In the genomic region with DNA sequence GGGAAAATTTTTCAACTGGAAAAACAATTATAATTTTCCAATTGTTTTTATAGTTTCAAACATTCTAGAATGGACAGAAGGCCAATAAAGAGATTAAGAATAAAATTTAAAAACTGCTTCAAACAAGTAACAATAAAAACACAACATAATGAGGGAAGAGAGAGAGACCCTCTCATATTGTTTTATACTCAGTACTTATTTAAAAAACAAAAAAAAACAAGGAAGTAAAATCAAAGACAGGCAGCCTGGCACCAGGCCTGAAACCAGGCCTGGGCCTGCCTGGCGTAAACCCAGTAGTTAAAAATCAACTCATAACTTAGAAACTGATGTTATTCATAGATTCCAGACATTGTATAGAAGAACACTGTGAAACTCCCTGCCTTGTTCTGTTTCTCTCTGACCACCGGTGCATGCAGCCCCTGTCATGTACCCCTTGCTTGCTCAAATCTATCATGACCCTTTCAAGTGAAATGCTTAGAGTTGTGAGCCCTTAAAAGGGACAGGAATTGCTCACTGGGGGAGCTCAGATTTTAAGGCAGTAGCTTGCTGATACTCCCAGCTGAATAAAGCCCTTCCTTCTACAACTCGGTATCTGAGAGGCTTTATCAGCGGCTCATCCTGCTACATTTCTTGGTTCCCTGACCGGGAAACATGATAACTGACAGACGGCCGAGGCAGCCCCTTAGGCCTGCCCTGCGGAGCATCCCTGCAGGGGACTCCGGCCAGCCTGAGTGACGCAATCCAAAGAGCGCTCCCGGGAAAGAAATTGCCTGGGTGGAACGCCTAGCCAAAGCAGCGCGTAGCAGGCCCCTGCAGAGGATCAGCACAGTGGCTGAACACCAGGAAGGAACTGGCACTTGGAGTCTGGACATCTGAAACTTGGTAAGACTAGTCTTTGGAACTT, we compare ENCODE assay signal across 8 cellular contexts.
DNase-seq lines count a peak whose midpoint lies in the region; ATAC-seq and TF ChIP-seq lines count a peak whose summit lies in the region.
"Not testable (repeated sequence)": the region's sequence is repeated elsewhere in the genome, so short reads cannot be mapped to it uniquely, and the experiment has no call there.

No MANE protein-coding gene starts in this region.

- H3K27me3 ChIP-seq in endodermal cell (ENCODE audit: control insufficient read depth, insufficient read depth, low read length, poor library complexity, severe bottlenecking); neural progenitor cell; upper lobe of right lung: not testable (repeated sequence)

- H3K4me2 ChIP-seq in neural progenitor cell: not testable (repeated sequence)

- H3K27me3 Mint-ChIP-seq in endodermal cell (ENCODE audit: insufficient read depth); neural progenitor cell (ENCODE audit: insufficient read depth, low read depth): not testable (repeated sequence)

- ATAC-seq in upper lobe of right lung: peak; percentile 61

- H3F3A ChIP-seq in neural progenitor cell (ENCODE audit: low read depth): not testable (repeated sequence)

- TF ChIP-seq CTCF in endodermal cell (conservative IDR thresholded peaks at IDR 0.05); neural progenitor cell (IDR thresholded peaks at IDR 0.05); upper lobe of right lung (IDR thresholded peaks at IDR 0.05): not testable (repeated sequence)

- not testable (repeated sequence) for H3K9me3 ChIP-seq in endodermal cell (ENCODE audit: control insufficient read depth, low read length); neural progenitor cell (ENCODE audit: low read depth); upper lobe of right lung

- H3K79me2 ChIP-seq in neural progenitor cell (ENCODE audit: low read depth): not testable (repeated sequence)

- H4K20me1 ChIP-seq in neural progenitor cell (ENCODE audit: low read depth): not testable (repeated sequence)

- WGBS in endodermal cell (ENCODE audit: insufficient coverage in 1 of 2, insufficient read length in 1 of 2), 2 experiments: 74 to 93% methylated on average over 3 to 15 of the region's 15 CpGs

- H3K36me3 ChIP-seq in endodermal cell (ENCODE audit: control insufficient read depth, insufficient read depth, low read length): peaks cover 28% of the 10 kb centered on the region
- not testable (repeated sequence) for H3K36me3 ChIP-seq in neural progenitor cell
- H3K36me3 ChIP-seq in upper lobe of right lung: peaks cover 12% of the 10 kb centered on the region

- not testable (repeated sequence) for H3K4me1 ChIP-seq in endodermal cell (ENCODE audit: control insufficient read depth, insufficient read depth, low read length); neural progenitor cell; upper lobe of right lung

- not testable (repeated sequence) for H3K36me3 Mint-ChIP-seq in endodermal cell (ENCODE audit: low read depth); neural progenitor cell

- peak overlapping the region; percentile 38 for H3K27ac ChIP-seq in endodermal cell (ENCODE audit: low read depth, low read length)
- H3K27ac ChIP-seq in neural progenitor cell, upper lobe of right lung: not testable (repeated sequence)

- H3K4me3 Mint-ChIP-seq in endodermal cell, neural progenitor cell: not testable (repeated sequence)

- H3K9ac ChIP-seq in endodermal cell (ENCODE audit: extremely low read depth, low read length, poor library complexity, severe bottlenecking); neural progenitor cell: not testable (repeated sequence)

- intact Hi-C loops in upper lobe of right lung (cut with DNase I): not testable (repeated sequence)

- not testable (repeated sequence) for H3K9me3 Mint-ChIP-seq in endodermal cell, neural progenitor cell

- H3K4me1 Mint-ChIP-seq in endodermal cell, neural progenitor cell: not testable (repeated sequence)

- H3K27ac Mint-ChIP-seq in endodermal cell, neural progenitor cell: not testable (repeated sequence)

- not testable (repeated sequence) for H3K4me3 ChIP-seq in endodermal cell (ENCODE audit: low read length); neural progenitor cell; upper lobe of right lung

- DNase-seq in Caki2 (ENCODE audit: low read depth) (peak; percentile 64), KBM-7 (peak; percentile 32), amniotic epithelial cell (ENCODE audit: low read depth) (peak; percentile 54), endodermal cell (peak; percentile 11), glomerular visceral epithelial cell (ENCODE audit: extremely low spot score) (peak; percentile 70), iris pigment epithelial cell (ENCODE audit: low read depth) (peak; percentile 0), neural progenitor cell (ENCODE audit: low spot score) (peak; percentile 0), upper lobe of right lung (peak; percentile 66)

- in situ Hi-C loops in Caki2 (cut with HindIII; ENCODE audit: low pct_unique_long_range_greater_than_20kb, low sequenced_read_pairs); KBM-7 (cut with MboI; ENCODE audit: low pct_unique_long_range_greater_than_20kb, low sequenced_read_pairs): not testable (repeated sequence)

- not testable (repeated sequence) for H2AFZ ChIP-seq in neural progenitor cell (replicated peaks)

Comparison
In these comparisons a context has a peak if more than half of its experiments do, and no peak if none do; other contexts are left out.
1. DNase-seq: peak in every context shown above with its lines; median percentile 70 in glomerular visceral epithelial cell; 66 in upper lobe of right lung; 64 in Caki2; 54 in amniotic epithelial cell; 32 in KBM-7; 11 in endodermal cell; 0 in iris pigment epithelial cell; 0 in neural progenitor cell.